Comparison of ENCODE assay signal across 16 cellular contexts in the genomic region with DNA sequence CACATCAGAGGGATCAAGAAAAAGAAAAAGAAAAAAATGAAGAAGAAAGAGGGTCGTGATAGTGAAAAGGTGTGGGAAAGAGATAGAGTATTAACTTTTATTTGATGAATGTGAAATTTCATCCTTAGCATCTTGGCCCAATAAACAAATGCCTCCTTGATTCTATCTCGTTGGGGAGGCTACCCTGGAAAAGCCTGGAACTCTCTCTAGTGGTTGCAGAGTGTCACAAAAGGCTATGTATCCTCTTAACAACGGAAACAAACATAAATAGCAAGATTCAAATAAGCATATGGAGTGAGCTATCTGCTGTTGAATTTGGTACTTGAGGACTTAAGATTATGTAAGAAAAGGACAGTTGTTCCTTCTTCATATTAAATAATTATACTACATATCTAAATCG.
"Had no signal": no experiment of that assay in that cellular context is flagged by ENCODE, and none has a peak within 500 bp of the region (broad histone marks: within the 10 kb centered on the region; RNA-seq: fewer than 3 reads in every experiment).

No MANE protein-coding gene starts in this region.

- H3K27me3 Mint-ChIP-seq: activated B cell treated with CpG ODN at 0.5 μM for 24 hours; activated CD4-positive, alpha-beta memory T cell treated with anti-CD3 and anti-CD28 coated beads, Interleukin-2, amount 10 ng/mL, durations not matched to agents 7 days and 5 days; stimulated activated naive B cell treated with anti-CD40 and anti-IgM and Interleukin-4, amounts not matched to agents 10 μg/mL and 1 μg/mL and 100 μg/mL, for 72 hours had no signal

- H3K4me1 Mint-ChIP-seq: activated B cell treated with CpG ODN at 0.5 μM for 24 hours; activated CD4-positive, alpha-beta memory T cell treated with anti-CD3 and anti-CD28 coated beads, Interleukin-2, amount 10 ng/mL, durations not matched to agents 7 days and 5 days; activated CD8-positive, alpha-beta memory T cell treated with anti-CD3 and anti-CD28 coated beads, Interleukin-2, amount 10 ng/mL, durations not matched to agents 7 days and 5 days; activated naive CD8-positive, alpha-beta T cell treated with anti-CD3 and anti-CD28 coated beads for 36 hours; activated T-helper 17 cell treated with anti-CD3 and anti-CD28 coated beads, Interleukin-2, amount 50 U/mL, for 72 hours; stimulated activated naive B cell treated with anti-CD40 and anti-IgM and Interleukin-4, amounts not matched to agents 10 μg/mL and 1 μg/mL and 100 μg/mL, for 72 hours had no signal

- H3K4me1 ChIP-seq: sigmoid colon, thyroid gland had no signal

- H3K27ac ChIP-seq: sigmoid colon, thyroid gland had no signal

- H3K4me3 Mint-ChIP-seq: activated B cell treated with CpG ODN at 0.5 μM for 24 hours; activated CD4-positive, alpha-beta memory T cell treated with anti-CD3 and anti-CD28 coated beads, Interleukin-2, amount 10 ng/mL, durations not matched to agents 7 days and 5 days; activated CD8-positive, alpha-beta memory T cell treated with anti-CD3 and anti-CD28 coated beads, Interleukin-2, amount 10 ng/mL, durations not matched to agents 7 days and 5 days; activated naive CD8-positive, alpha-beta T cell treated with anti-CD3 and anti-CD28 coated beads for 36 hours; activated T-helper 17 cell treated with anti-CD3 and anti-CD28 coated beads, Interleukin-2, amount 50 U/mL, for 72 hours; stimulated activated naive B cell treated with anti-CD40 and anti-IgM and Interleukin-4, amounts not matched to agents 10 μg/mL and 1 μg/mL and 100 μg/mL, for 72 hours had no signal

- H3K9me3 ChIP-seq: sigmoid colon, thyroid gland had no signal

- H3K36me3 Mint-ChIP-seq: activated CD8-positive, alpha-beta memory T cell treated with anti-CD3 and anti-CD28 coated beads, Interleukin-2, amount 10 ng/mL, durations not matched to agents 7 days and 5 days; activated naive CD8-positive, alpha-beta T cell treated with anti-CD3 and anti-CD28 coated beads for 36 hours; stimulated activated naive B cell treated with anti-CD40 and anti-IgM and Interleukin-4, amounts not matched to agents 10 μg/mL and 1 μg/mL and 100 μg/mL, for 72 hours had no signal

- DNase-seq: activated B cell treated with CpG ODN at 0.5 μM for 24 hours; activated CD4-positive, alpha-beta memory T cell treated with anti-CD3 and anti-CD28 coated beads, Interleukin-2, amount 10 ng/mL, durations not matched to agents 7 days and 5 days; activated CD4-positive, alpha-beta T cell treated with anti-CD3 and anti-CD28 coated beads for 48 hours; activated CD8-positive, alpha-beta memory T cell treated with anti-CD3 and anti-CD28 coated beads, Interleukin-2, amount 10 ng/mL, durations not matched to agents 7 days and 5 days; activated naive CD4-positive, alpha-beta T cell; activated naive CD8-positive, alpha-beta T cell treated with anti-CD3 and anti-CD28 coated beads for 36 hours; amniotic stem cell; caudate nucleus; left ventricle myocardium superior; occipital lobe; posterior cingulate gyrus; sigmoid colon; stimulated activated CD4-positive, alpha-beta T cell treated with anti-CD3 and anti-CD28 coated beads, Interleukin-4, amount 100 ng/mL, for 4 hours; stimulated activated naive B cell treated with anti-CD40 and anti-IgM and Interleukin-4, amounts not matched to agents 10 μg/mL and 1 μg/mL and 100 μg/mL, for 72 hours; thyroid gland had no signal

- H3K27ac Mint-ChIP-seq: activated B cell treated with CpG ODN at 0.5 μM for 24 hours; activated CD4-positive, alpha-beta memory T cell treated with anti-CD3 and anti-CD28 coated beads, Interleukin-2, amount 10 ng/mL, durations not matched to agents 7 days and 5 days; activated CD8-positive, alpha-beta memory T cell treated with anti-CD3 and anti-CD28 coated beads, Interleukin-2, amount 10 ng/mL, durations not matched to agents 7 days and 5 days; activated naive CD8-positive, alpha-beta T cell treated with anti-CD3 and anti-CD28 coated beads for 36 hours; activated T-helper 17 cell treated with anti-CD3 and anti-CD28 coated beads, Interleukin-2, amount 50 U/mL, for 72 hours; stimulated activated naive B cell treated with anti-CD40 and anti-IgM and Interleukin-4, amounts not matched to agents 10 μg/mL and 1 μg/mL and 100 μg/mL, for 72 hours had no signal

- ATAC-seq: activated CD8-positive, alpha-beta memory T cell treated with anti-CD3 and anti-CD28 coated beads, Interleukin-2, amount 10 ng/mL, durations not matched to agents 7 days and 5 days; activated T-helper 17 cell treated with anti-CD3 and anti-CD28 coated beads, Interleukin-2, amount 50 U/mL, for 72 hours; left ventricle myocardium superior; stimulated activated naive B cell treated with anti-CD40 and anti-IgM and Interleukin-4, amounts not matched to agents 10 μg/mL and 1 μg/mL and 100 μg/mL, for 72 hours had no signal

- H3K27me3 ChIP-seq: sigmoid colon, thyroid gland had no signal

- H3K4me3 ChIP-seq: sigmoid colon, thyroid gland had no signal

- H3K36me3 ChIP-seq: sigmoid colon, thyroid gland had no signal

- H3K9me3 Mint-ChIP-seq: activated CD4-positive, alpha-beta memory T cell treated with anti-CD3 and anti-CD28 coated beads, Interleukin-2, amount 10 ng/mL, durations not matched to agents 7 days and 5 days; activated naive CD8-positive, alpha-beta T cell treated with anti-CD3 and anti-CD28 coated beads for 36 hours; activated T-helper 17 cell treated with anti-CD3 and anti-CD28 coated beads, Interleukin-2, amount 50 U/mL, for 72 hours had no signal
